Comparison of ENCODE assay signal across 8 cellular contexts in genomic region chr19:40549007-40549708, GRCh38. TPM values are rescaled to one million over a fixed set of nuclear protein-coding genes. Genes with fewer than 3 reads are reported as not detected.
DNase-seq lines count a peak whose midpoint lies in the region; ATAC-seq, FAIRE-seq and TF ChIP-seq lines count a peak whose summit lies in the region.

No MANE protein-coding gene starts in this region.

- no peak for FAIRE-seq in small intestine (lab: Jason Lieb, UNC)

- no peak overlapping the region; a peak in 1 of 7 replicates for H3K27ac Mint-ChIP-seq in H9

- no peak overlapping the region for H4K5ac ChIP-seq in H9 (ENCODE audit: insufficient read length, low read depth, low read length)

- no peaks in the 10 kb centered on the region for H3K79me2 ChIP-seq in H9 (ENCODE audit: insufficient read depth, low read length)

- H2BK20ac ChIP-seq in H9 (ENCODE audit: low read depth, low read length, poor library complexity, severe bottlenecking): no peak overlapping the region

- H3K4ac ChIP-seq in H9 (ENCODE audit: low read depth, low read length): no peak overlapping the region

- H3K9me3 ChIP-seq in AG04450 (ENCODE audit: control insufficient read depth, insufficient read depth, low read length) (no peaks in the 10 kb centered on the region; the same call in 1 of the 2 replicates), H9 (ENCODE audit: control insufficient read depth, low read depth, low read length) (no peaks in the 10 kb centered on the region), heart left ventricle (peaks cover 0 to 6% (median 0%) of the 10 kb centered on the region in 12 donors), small intestine (ENCODE audit: control insufficient read depth, low read depth) (no peaks in the 10 kb centered on the region)

- no peak overlapping the region for H3K27ac ChIP-seq in AG04450 (ENCODE audit: low read depth, low read length)
- no peak overlapping the region for H3K27ac ChIP-seq in H9 (ENCODE audit: insufficient read length, low read depth, low read length)
- no peak overlapping the region for H3K27ac ChIP-seq in heart left ventricle
- H3K27ac ChIP-seq in small intestine (ENCODE audit: low read depth in 1 of 2, low read length in 1 of 2): no peak overlapping the region

- no peaks in the 10 kb centered on the region for H3K4me1 ChIP-seq in H9 (ENCODE audit: insufficient read depth, low read length)
- peaks cover 0 to 4% (median 0%) of the 10 kb centered on the region in 12 donors for H3K4me1 ChIP-seq in heart left ventricle
- peaks cover 0 to 4% of the 10 kb centered on the region in 2 donors for H3K4me1 ChIP-seq in small intestine (ENCODE audit: control insufficient read depth in 2 of 2, insufficient read depth in 1 of 2, low read depth in 1 of 2, low read length in 1 of 2)

- no peak overlapping the region for H3T11ph ChIP-seq in H9 (ENCODE audit: low read length)

- H3K36me3 ChIP-seq in heart left ventricle (no peaks in the 10 kb centered on the region), small intestine (ENCODE audit: control insufficient read depth in 2 of 2, insufficient read depth in 2 of 2, low read length in 2 of 2) (no peaks in the 10 kb centered on the region)

- CTCF ChIA-PET in AG04450 (lab: Charles Lee): interaction anchor here (0.6 to 1.8 kb wide), 11 partner anchors 8 to 226 kb away, joined by 3 to 11 read pairs (median 4); no protein-coding TSS in a partner anchor

- H4K20me1 ChIP-seq in H9 (ENCODE audit: control insufficient read depth, insufficient read depth, insufficient read length): no peaks in the 10 kb centered on the region

- H3K79me1 ChIP-seq in H9 (ENCODE audit: insufficient read depth, low read depth, low read length, poor library complexity, severe bottlenecking): no peaks in the 10 kb centered on the region

- H3K9me3 Mint-ChIP-seq in H9: peaks cover 11 to 13% of the 10 kb centered on the region in 2 experiments; a peak in 4 of 5 replicates

- peaks cover 65% of the 10 kb centered on the region for H3K27me3 Mint-ChIP-seq in H9 (ENCODE audit: low read depth)

- POLR2A ChIA-PET in AG04450 (lab: Yijun Ruan, JAX): interaction anchor here (0.7 kb wide), 2 partner anchors 22 to 49 kb away, joined by 3 read pairs; no protein-coding TSS in a partner anchor

- no peak for TF ChIP-seq POLR2A in heart left ventricle (IDR thresholded peaks at IDR 0.05)

- H2BK15ac ChIP-seq in H9 (ENCODE audit: low read depth, low read length): no peak overlapping the region

- intact Hi-C loops in heart left ventricle (cut with DNase I): loop anchor here in 3 of 10 donors (5.0 to 10.0 kb wide), 2 partner anchors 48 to 86 kb away; no protein-coding TSS in a partner anchor

- no peak overlapping the region for H4K8ac ChIP-seq in H9 (replicated peaks; ENCODE audit: insufficient read length, low read depth, low read length)

- H3K4me1 Mint-ChIP-seq in H9: peaks cover 10 to 23% of the 10 kb centered on the region in 2 experiments

- peak; percentile 6 for DNase-seq in AG04450 (ENCODE audit: low read depth, low spot score)
- peak; percentile 96 for DNase-seq in H9
- DNase-seq in RPMI8226: peak; percentile 62
- peak; percentile 90 for DNase-seq in activated effector memory CD4-positive, alpha-beta T cell treated with anti-CD3 and anti-CD28 coated beads, Interleukin-2, amount 50 U/mL, for 16 hours
- peak; percentile 41 to 80 (median 53) for DNase-seq in heart left ventricle
- DNase-seq in small intestine: peak; percentile 37

- peaks cover 24% of the 10 kb centered on the region for H3K27me3 ChIP-seq in AG04450 (ENCODE audit: control insufficient read depth, insufficient read depth, low read length)
- peaks cover 4% of the 10 kb centered on the region; the same call in 1 of the 2 replicates for H3K27me3 ChIP-seq in H9 (ENCODE audit: insufficient read depth, low read length)
- peaks cover 0 to 49% (median 8%) of the 10 kb centered on the region in 9 donors for H3K27me3 ChIP-seq in heart left ventricle
- H3K27me3 ChIP-seq in small intestine (ENCODE audit: control insufficient read depth in 2 of 2, insufficient read depth in 2 of 2, low read length in 2 of 2): peaks cover 4 to 10% of the 10 kb centered on the region in 2 donors

- no peak overlapping the region for H4K91ac ChIP-seq in H9 (ENCODE audit: insufficient read length, low read depth, low read length)

- no peak overlapping the region for H2BK120ac ChIP-seq in H9 (ENCODE audit: low read depth, low read length, poor library complexity, severe bottlenecking)

- no peak overlapping the region for H2BK12ac ChIP-seq in H9 (ENCODE audit: insufficient read length, low read depth, low read length)

- no peak overlapping the region for H2AK5ac ChIP-seq in H9 (ENCODE audit: insufficient read length, low read length)

- ATAC-seq in heart left ventricle (peak in 3 of 4 donors; percentile 60 to 81 (median 71)), HG02938 (IDR thresholded peaks at IDR 0.05; ENCODE audit: unreplicated experiment) (no peak), HG03457 (IDR thresholded peaks at IDR 0.05; ENCODE audit: unreplicated experiment) (no peak)

- H3K4me3 ChIP-seq in AG04450 (ENCODE audit: low read depth, low read length): no peak overlapping the region
- H3K4me3 ChIP-seq in heart left ventricle: no peak overlapping the region
- no peak overlapping the region for H3K4me3 ChIP-seq in small intestine (ENCODE audit: low read depth in 1 of 2, low read length in 2 of 2)

- peaks cover 4% of the 10 kb centered on the region for H3K23me2 ChIP-seq in H9 (ENCODE audit: insufficient read length, low read depth, low read length, poor library complexity, severe bottlenecking)

- peak overlapping the region; percentile 57 to 79 for H3K4me3 Mint-ChIP-seq in H9

- peak; percentile 43 for TF ChIP-seq CTCF in AG04450 (IDR thresholded peaks at IDR 0.05; ENCODE audit: low read depth, low read length)
- TF ChIP-seq CTCF in H9 (conservative IDR thresholded peaks at IDR 0.05): peak; percentile 69
- peak; percentile 15 to 58 (median 38) for TF ChIP-seq CTCF in heart left ventricle (IDR thresholded peaks at IDR 0.05)

- no peak overlapping the region for H2BK5ac ChIP-seq in H9 (ENCODE audit: insufficient read length, low read length)

- H3K9ac ChIP-seq in H9 (ENCODE audit: extremely low read depth, insufficient read length, low read length): no peak overlapping the region

- H3K36me3 Mint-ChIP-seq in H9 (ENCODE audit: insufficient read depth in 1 of 3, low read depth in 3 of 3): peaks cover 0 to 1% (median 0%) of the 10 kb centered on the region in 3 experiments; a peak in 1 of 7 replicates

- H3K14ac ChIP-seq in H9 (ENCODE audit: insufficient read depth, low read length): no peak overlapping the region

- H3K18ac ChIP-seq in H9 (ENCODE audit: insufficient read length, low read depth, low read length): no peak overlapping the region

- H3K4me2 ChIP-seq in H9 (ENCODE audit: insufficient read depth, insufficient read length, low read length): peak overlapping the region; percentile 42

- no peak overlapping the region for H3K56ac ChIP-seq in H9 (ENCODE audit: insufficient read length, low read depth, low read length)

- WGBS in H9 (ENCODE audit: extremely low coverage, insufficient read length, low lambda C conversion rate): no CpG with 5 or more reads among the region's 43 CpGs
- 5 to 13% (median 8%) methylated on average over 25 to 43 of the region's 43 CpGs for WGBS in heart left ventricle, 4 donors
- 6 to 11% (median 9%) methylated on average over 23 to 43 of the region's 43 CpGs for WGBS in small intestine, 3 donors

- H3K23ac ChIP-seq in H9 (ENCODE audit: insufficient read length, low read depth, low read length): no peak overlapping the region

- no peak overlapping the region for H2AFZ ChIP-seq in H9 (ENCODE audit: low read length)

RNA-seq across cellular contexts. Expression of gene SHKBP1, which starts 27.5 kb away (rescaled TPM):
- polyA plus RNA-seq in AG04450 (2011; rRNA removed) (42.5 and 62.7 TPM in 2 replicates), heart left ventricle (10 to 100 TPM; 23.2 to 37.0 TPM), small intestine (10 to 100 TPM; 56.6 to 70.3 (median 64.2) TPM)
- 65.5 and 108 TPM in 2 replicates for polyA minus RNA-seq in AG04450 (2011; rRNA and poly(A)+ RNA removed)
- total RNA-seq in H9 (2021) (90.9 and 92.9 TPM in 2 replicates), heart left ventricle (10 to 100 TPM; 16.4 to 52.8 (median 18.4) TPM)

RNA-seq across cellular contexts. Expression of gene LTBP4, which starts 52.0 kb away (rescaled TPM):
- polyA plus RNA-seq in AG04450 (2011; rRNA removed): 41.3 and 70.3 TPM in 2 replicates
- 41.9 and 53.5 TPM in 2 replicates for polyA minus RNA-seq in AG04450 (2011; rRNA and poly(A)+ RNA removed)
- total RNA-seq in H9 (2021): 115 and 129 TPM in 2 replicates
- 100 to 1,000 TPM; 101 to 319 (median 212) TPM for total RNA-seq in heart left ventricle
- 100 to 1,000 TPM in 1 of 2 donors, 10 to 100 TPM in 1; 95.0 to 121 TPM for polyA plus RNA-seq in heart left ventricle
- polyA plus RNA-seq in small intestine: 100 to 1,000 TPM in 1 of 3 donors, 10 to 100 TPM in 2; 63.3 to 162 (median 69.2) TPM

Comparison
In these comparisons a context has a peak if more than half of its experiments do, and no peak if none do; other contexts are left out.
1. DNase-seq: peak in every context shown above with its lines; median percentile 96 in H9; 90 in activated effector memory CD4-positive, alpha-beta T cell treated with anti-CD3 and anti-CD28 coated beads, Interleukin-2, amount 50 U/mL, for 16 hours; 62 in RPMI8226; 53 in heart left ventricle; 37 in small intestine; 6 in AG04450.
2. ATAC-seq: peak in heart left ventricle (3 of 4); none in HG02938 (single experiment) and HG03457 (single experiment).
3. Peak in every context shown above with its lines, with median percentiles within 50 percentile points of each other: CTCF ChIP-seq.